ENCODE assay signal across 9 cellular contexts in genomic region chr13:110126391-110126961, GRCh38.
A peak's percentile ranks its signal among the peaks of the same experiment; 100 is the strongest.
DNase-seq lines count a peak whose midpoint lies in the region; ATAC-seq and TF ChIP-seq lines count a peak whose summit lies in the region.
"Had no signal": no experiment of that assay in that cellular context is flagged by ENCODE, and none has a peak within 500 bp of the region (broad histone marks: within the 10 kb centered on the region; RNA-seq: fewer than 3 reads in every experiment).

No MANE protein-coding gene starts in this region.

- H3K4me1 ChIP-seq in SJCRH30 (peaks cover 38% of the 10 kb centered on the region), gastroesophageal sphincter (peaks cover 4 to 34% (median 17%) of the 10 kb centered on the region in 3 donors), psoas muscle (peaks cover 18% of the 10 kb centered on the region), MM.1S (ENCODE audit: low read length) (no peaks in the 10 kb centered on the region)

- no peaks in the 10 kb centered on the region for H3F3A ChIP-seq in MM.1S (ENCODE audit: insufficient read depth, low read length)

- DNase-seq in ELR (ENCODE audit: low read depth) (peak; percentile 98), SJCRH30 (peak; percentile 71), psoas muscle (peak; percentile 70 to 78), MM.1S (no peak), NCI-H526 (lab: John Stamatoyannopoulos, UW) (no peak), glutamatergic neuron (no peak)

- H2AFZ ChIP-seq in MM.1S (ENCODE audit: low read length): no peak overlapping the region

- no peaks in the 10 kb centered on the region for H4K20me1 ChIP-seq in MM.1S (ENCODE audit: insufficient read depth, low read length)

- no peak overlapping the region for H3K9ac ChIP-seq in MM.1S (ENCODE audit: low read length)

- H3K27me3 Mint-ChIP-seq in glutamatergic neuron (ENCODE audit: unreplicated experiment): peaks cover 12% of the 10 kb centered on the region

- H3K4me2 ChIP-seq in MM.1S (ENCODE audit: low read depth, low read length): no peak overlapping the region

- intact Hi-C loops in psoas muscle (cut with DNase I): no loop called here

- H3K36me3 Mint-ChIP-seq in glutamatergic neuron (ENCODE audit: unreplicated experiment): no peaks in the 10 kb centered on the region

- TF ChIP-seq CTCF in gastroesophageal sphincter (IDR thresholded peaks at IDR 0.05): no peak
- no peak for TF ChIP-seq CTCF in psoas muscle (IDR thresholded peaks at IDR 0.05)
- TF ChIP-seq CTCF in MM.1S (IDR thresholded peaks at IDR 0.05; ENCODE audit: low read length): no peak
- TF ChIP-seq CTCF in glutamatergic neuron (IDR thresholded peaks at IDR 0.05; ENCODE audit: partially characterized antibody, unreplicated experiment): no peak

- H3K4me3 ChIP-seq in SJCRH30 (peak overlapping the region; percentile 9), gastroesophageal sphincter (peak overlapping the region in 1 of 2 donors; percentile 36), psoas muscle (peak overlapping the region; percentile 2), MM.1S (ENCODE audit: low read length) (no peak overlapping the region)

- WGBS in gastroesophageal sphincter (ENCODE audit: low coverage in 1 of 2), 2 donors: 2 to 6% methylated on average over 8 to 12 of the region's 12 CpGs
- 4 to 9% (median 6%) methylated on average over 12 of the region's 12 CpGs for WGBS in psoas muscle, 3 donors

- H3K27ac Mint-ChIP-seq in glutamatergic neuron (ENCODE audit: unreplicated experiment): no peak overlapping the region

- ATAC-seq in gastroesophageal sphincter (peak; percentile 93), psoas muscle (peak; percentile 67 to 84 (median 84)), HG03354 (IDR thresholded peaks at IDR 0.05; ENCODE audit: poor library complexity, severe bottlenecking, unreplicated experiment) (no peak)

- no peak overlapping the region for H3K4me3 Mint-ChIP-seq in glutamatergic neuron (ENCODE audit: unreplicated experiment)
- H3K4me3 Mint-ChIP-seq: central memory CD8-positive, alpha-beta T cell had no signal

- H3K9me2 ChIP-seq in MM.1S (replicated peaks; ENCODE audit: insufficient read depth, low read length): no peaks in the 10 kb centered on the region

- H3K36me3 ChIP-seq in SJCRH30 (no peaks in the 10 kb centered on the region), gastroesophageal sphincter (no peaks in the 10 kb centered on the region), psoas muscle (ENCODE audit: insufficient read depth in 1 of 2, low read depth in 1 of 2) (no peaks in the 10 kb centered on the region), MM.1S (replicated peaks; ENCODE audit: insufficient read depth, low read length) (no peaks in the 10 kb centered on the region)

- H3K79me2 ChIP-seq in MM.1S (ENCODE audit: low read length): no peaks in the 10 kb centered on the region

- peaks cover 3% of the 10 kb centered on the region for H3K9me3 Mint-ChIP-seq in glutamatergic neuron (ENCODE audit: unreplicated experiment)
- H3K9me3 Mint-ChIP-seq: central memory CD8-positive, alpha-beta T cell had no signal

- no peak for TF ChIP-seq POLR2A in gastroesophageal sphincter (IDR thresholded peaks at IDR 0.05)

- TF ChIP-seq EP300 in gastroesophageal sphincter (IDR thresholded peaks at IDR 0.05): no peak

- H3K4me1 Mint-ChIP-seq in glutamatergic neuron (ENCODE audit: low read depth, unreplicated experiment): peaks cover 14% of the 10 kb centered on the region
- H3K4me1 Mint-ChIP-seq: central memory CD8-positive, alpha-beta T cell had no signal

- H3K27me3 ChIP-seq in SJCRH30 (no peaks in the 10 kb centered on the region), gastroesophageal sphincter (no peaks in the 10 kb centered on the region), psoas muscle (ENCODE audit: insufficient read depth in 3 of 3, low read length in 2 of 3) (peaks cover 0 to 1% (median 0%) of the 10 kb centered on the region in 3 donors), MM.1S (replicated peaks; ENCODE audit: insufficient read depth, low read length) (no peaks in the 10 kb centered on the region)

- H3K9me3 ChIP-seq in SJCRH30 (replicated peaks): no peaks in the 10 kb centered on the region
- no peaks in the 10 kb centered on the region for H3K9me3 ChIP-seq in gastroesophageal sphincter
- H3K9me3 ChIP-seq in psoas muscle: no peaks in the 10 kb centered on the region
- no peaks in the 10 kb centered on the region for H3K9me3 ChIP-seq in MM.1S (replicated peaks; ENCODE audit: insufficient read depth, low read length)

- peak overlapping the region; percentile 34 for H3K27ac ChIP-seq in SJCRH30
- H3K27ac ChIP-seq in gastroesophageal sphincter: peak overlapping the region; percentile 69 to 93 (median 90)
- H3K27ac ChIP-seq in psoas muscle: peak overlapping the region; percentile 69
- H3K27ac ChIP-seq in MM.1S (ENCODE audit: low read length): no peak overlapping the region

Comparison
In these comparisons a context has a peak if more than half of its experiments do, and no peak if none do; other contexts are left out.
1. DNase-seq: peak in ELR (single experiment), SJCRH30 (2 of 2) and psoas muscle (2 of 2); none in MM.1S (single experiment), NCI-H526 (0 of 2) and glutamatergic neuron (single experiment).